Comparison of ENCODE assay signal across 1 cellular context in genomic region chr12:96166765-96167164, GRCh38.
A peak's percentile ranks its signal among the peaks of the same experiment; 100 is the strongest.
TF ChIP-seq lines count a peak whose summit lies in the region.

No MANE protein-coding gene starts in this region.

TF ChIP-seq in HepG2, 621 proteins besides CTCF, POLR2A, EP300 and RAD21:
- no peak for TF ChIP-seq POLR2AphosphoS5 (IDR thresholded peaks at IDR 0.05; ENCODE audit: low read depth, low read length)
- TF ChIP-seq, protein P1, sequence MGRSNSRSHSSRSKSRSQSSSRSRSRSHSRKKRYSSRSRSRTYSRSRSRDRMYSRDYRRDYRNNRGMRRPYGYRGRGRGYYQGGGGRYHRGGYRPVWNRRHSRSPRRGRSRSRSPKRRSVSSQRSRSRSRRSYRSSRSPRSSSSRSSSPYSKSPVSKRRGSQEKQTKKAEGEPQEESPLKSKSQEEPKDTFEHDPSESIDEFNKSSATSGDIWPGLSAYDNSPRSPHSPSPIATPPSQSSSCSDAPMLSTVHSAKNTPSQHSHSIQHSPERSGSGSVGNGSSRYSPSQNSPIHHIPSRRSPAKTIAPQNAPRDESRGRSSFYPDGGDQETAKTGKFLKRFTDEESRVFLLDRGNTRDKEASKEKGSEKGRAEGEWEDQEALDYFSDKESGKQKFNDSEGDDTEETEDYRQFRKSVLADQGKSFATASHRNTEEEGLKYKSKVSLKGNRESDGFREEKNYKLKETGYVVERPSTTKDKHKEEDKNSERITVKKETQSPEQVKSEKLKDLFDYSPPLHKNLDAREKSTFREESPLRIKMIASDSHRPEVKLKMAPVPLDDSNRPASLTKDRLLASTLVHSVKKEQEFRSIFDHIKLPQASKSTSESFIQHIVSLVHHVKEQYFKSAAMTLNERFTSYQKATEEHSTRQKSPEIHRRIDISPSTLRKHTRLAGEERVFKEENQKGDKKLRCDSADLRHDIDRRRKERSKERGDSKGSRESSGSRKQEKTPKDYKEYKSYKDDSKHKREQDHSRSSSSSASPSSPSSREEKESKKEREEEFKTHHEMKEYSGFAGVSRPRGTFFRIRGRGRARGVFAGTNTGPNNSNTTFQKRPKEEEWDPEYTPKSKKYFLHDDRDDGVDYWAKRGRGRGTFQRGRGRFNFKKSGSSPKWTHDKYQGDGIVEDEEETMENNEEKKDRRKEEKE (IDR thresholded peaks at IDR 0.05), result no peak
- TF ChIP-seq TGIF2 (CRISPR knock-in tag; IDR thresholded peaks at IDR 0.05), result no peak
- TF ChIP-seq ZNF24 (IDR thresholded peaks at IDR 0.05), result 0 out of 2 replicates have a peak, but pooled peaks have one; percentile 45
- no peak for TF ChIP-seq PRMT3 (CRISPR knock-in tag; IDR thresholded peaks at IDR 0.05; ENCODE audit: borderline replicate concordance, low read depth)
- TF ChIP-seq ATF5 (CRISPR knock-in tag; IDR thresholded peaks at IDR 0.05; ENCODE audit: low read depth), result no peak
TF ChIP-seq in HepG2: peak in this region for 1.
